1 cellular context compared by ENCODE assay signal in the genomic region with DNA sequence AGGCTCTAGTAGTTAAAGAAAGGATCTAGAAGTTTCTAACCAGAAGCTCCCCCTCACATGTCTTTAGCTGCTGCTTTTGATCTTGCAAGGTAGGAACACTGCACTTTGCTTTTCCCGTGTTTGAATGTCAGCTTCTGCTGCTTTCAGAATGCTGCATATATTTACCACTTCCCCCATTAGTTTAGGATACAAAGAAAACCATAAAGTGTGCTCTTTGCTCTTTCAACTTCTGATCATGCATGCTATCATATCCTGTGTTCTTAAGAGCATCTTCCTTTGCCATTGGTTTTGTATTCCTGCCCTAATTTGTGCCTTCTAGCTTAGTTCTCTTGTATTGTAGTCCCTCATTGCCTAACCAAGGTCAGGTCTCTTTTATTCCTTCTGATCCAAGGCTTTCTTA.
TF ChIP-seq lines count a peak whose summit lies in the region.

No MANE protein-coding gene starts in this region.

TF ChIP-seq in GM23338, 12 proteins besides CTCF, POLR2A, EP300 and RAD21 (continued from another document):
- TF ChIP-seq, protein P1, sequence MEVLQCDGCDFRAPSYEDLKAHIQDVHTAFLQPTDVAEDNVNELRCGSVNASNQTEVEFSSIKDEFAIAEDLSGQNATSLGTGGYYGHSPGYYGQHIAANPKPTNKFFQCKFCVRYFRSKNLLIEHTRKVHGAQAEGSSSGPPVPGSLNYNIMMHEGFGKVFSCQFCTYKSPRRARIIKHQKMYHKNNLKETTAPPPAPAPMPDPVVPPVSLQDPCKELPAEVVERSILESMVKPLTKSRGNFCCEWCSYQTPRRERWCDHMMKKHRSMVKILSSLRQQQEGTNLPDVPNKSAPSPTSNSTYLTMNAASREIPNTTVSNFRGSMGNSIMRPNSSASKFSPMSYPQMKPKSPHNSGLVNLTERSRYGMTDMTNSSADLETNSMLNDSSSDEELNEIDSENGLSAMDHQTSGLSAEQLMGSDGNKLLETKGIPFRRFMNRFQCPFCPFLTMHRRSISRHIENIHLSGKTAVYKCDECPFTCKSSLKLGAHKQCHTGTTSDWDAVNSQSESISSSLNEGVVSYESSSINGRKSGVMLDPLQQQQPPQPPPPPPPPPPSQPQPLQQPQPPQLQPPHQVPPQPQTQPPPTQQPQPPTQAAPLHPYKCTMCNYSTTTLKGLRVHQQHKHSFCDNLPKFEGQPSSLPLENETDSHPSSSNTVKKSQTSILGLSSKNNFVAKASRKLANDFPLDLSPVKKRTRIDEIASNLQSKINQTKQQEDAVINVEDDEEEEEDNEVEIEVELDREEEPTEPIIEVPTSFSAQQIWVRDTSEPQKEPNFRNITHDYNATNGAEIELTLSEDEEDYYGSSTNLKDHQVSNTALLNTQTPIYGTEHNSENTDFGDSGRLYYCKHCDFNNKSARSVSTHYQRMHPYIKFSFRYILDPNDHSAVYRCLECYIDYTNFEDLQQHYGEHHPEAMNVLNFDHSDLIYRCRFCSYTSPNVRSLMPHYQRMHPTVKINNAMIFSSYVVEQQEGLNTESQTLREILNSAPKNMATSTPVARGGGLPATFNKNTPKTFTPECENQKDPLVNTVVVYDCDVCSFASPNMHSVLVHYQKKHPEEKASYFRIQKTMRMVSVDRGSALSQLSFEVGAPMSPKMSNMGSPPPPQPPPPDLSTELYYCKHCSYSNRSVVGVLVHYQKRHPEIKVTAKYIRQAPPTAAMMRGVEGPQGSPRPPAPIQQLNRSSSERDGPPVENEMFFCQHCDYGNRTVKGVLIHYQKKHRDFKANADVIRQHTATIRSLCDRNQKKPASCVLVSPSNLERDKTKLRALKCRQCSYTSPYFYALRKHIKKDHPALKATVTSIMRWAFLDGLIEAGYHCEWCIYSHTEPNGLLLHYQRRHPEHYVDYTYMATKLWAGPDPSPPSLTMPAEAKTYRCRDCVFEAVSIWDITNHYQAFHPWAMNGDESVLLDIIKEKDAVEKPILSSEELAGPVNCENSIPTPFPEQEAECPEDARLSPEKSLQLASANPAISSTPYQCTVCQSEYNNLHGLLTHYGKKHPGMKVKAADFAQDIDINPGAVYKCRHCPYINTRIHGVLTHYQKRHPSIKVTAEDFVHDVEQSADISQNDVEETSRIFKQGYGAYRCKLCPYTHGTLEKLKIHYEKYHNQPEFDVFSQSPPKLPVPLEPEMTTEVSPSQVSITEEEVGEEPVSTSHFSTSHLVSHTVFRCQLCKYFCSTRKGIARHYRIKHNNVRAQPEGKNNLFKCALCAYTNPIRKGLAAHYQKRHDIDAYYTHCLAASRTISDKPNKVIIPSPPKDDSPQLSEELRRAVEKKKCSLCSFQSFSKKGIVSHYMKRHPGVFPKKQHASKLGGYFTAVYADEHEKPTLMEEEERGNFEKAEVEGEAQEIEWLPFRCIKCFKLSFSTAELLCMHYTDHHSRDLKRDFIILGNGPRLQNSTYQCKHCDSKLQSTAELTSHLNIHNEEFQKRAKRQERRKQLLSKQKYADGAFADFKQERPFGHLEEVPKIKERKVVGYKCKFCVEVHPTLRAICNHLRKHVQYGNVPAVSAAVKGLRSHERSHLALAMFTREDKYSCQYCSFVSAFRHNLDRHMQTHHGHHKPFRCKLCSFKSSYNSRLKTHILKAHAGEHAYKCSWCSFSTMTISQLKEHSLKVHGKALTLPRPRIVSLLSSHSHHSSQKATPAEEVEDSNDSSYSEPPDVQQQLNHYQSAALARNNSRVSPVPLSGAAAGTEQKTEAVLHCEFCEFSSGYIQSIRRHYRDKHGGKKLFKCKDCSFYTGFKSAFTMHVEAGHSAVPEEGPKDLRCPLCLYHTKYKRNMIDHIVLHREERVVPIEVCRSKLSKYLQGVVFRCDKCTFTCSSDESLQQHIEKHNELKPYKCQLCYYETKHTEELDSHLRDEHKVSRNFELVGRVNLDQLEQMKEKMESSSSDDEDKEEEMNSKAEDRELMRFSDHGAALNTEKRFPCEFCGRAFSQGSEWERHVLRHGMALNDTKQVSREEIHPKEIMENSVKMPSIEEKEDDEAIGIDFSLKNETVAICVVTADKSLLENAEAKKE (CRISPR knock-in tag; IDR thresholded peaks at IDR 0.05), result no peak
- TF ChIP-seq ZNF331 (CRISPR knock-in tag; IDR thresholded peaks at IDR 0.05; ENCODE audit: low read depth) (no peak), NANOG (IDR thresholded peaks at IDR 0.05; ENCODE audit: borderline replicate concordance) (no peak), CREB1 (CRISPR knock-in tag; IDR thresholded peaks at IDR 0.05; ENCODE audit: low read depth) (no peak), EZH2phosphoT487 (IDR thresholded peaks at IDR 0.05; ENCODE audit: unreplicated experiment) (no peak), JUNB (IDR thresholded peaks at IDR 0.05; ENCODE audit: unreplicated experiment) (no peak), EZH2 (IDR thresholded peaks at IDR 0.05; ENCODE audit: low read depth, unreplicated experiment) (no peak), ZNF114 (CRISPR knock-in tag; IDR thresholded peaks at IDR 0.05) (no peak), STAT1 (IDR thresholded peaks at IDR 0.05; ENCODE audit: unreplicated experiment) (no peak)
TF ChIP-seq in GM23338: peak in this region for 0.
